Comparison of ENCODE assay signal across 8 cellular contexts in the genomic region with DNA sequence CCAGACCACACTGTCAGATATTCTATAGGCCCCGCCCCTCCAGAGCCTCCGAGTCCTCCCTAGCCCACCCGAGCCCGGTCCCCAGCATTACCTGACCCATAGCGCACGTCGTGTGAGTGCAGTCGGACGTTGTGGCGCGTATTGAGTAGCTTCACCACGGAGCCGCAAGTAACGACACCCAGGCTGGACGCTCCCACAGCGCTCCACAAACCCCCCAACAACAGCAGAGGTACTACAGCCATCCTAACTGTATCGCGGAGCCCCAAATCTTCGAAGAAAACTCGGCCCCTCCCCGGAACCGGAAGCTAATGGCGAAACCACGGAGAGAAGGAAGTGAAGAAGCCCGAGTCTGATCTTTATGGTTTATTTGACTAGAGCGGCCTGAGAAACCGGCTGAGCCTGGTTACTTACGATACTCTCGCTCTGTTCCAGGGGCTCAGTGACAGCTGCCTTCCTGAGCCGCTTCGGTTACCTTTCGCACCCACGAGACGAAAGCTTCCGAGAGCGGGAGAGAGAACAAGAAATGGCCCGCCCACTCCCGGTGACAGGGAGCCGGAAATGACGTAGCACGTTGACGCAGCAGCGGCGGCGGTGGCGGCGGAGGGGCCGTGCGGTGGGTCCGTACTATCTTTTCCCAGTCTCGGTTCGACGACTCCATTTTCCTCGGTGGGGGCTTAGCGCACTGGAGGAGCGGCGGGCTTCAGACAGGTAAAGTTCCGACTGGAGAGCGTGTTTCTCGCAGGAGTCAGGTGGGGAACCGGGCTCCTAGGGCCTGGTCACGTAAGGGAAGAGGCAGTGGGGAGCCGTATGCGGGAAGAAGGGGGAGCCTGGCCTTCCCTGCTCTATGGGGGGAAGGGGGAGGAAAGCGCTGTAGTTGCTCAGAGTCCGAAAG. TPM values are rescaled to one million over a fixed set of nuclear protein-coding genes. Genes with fewer than 3 reads are reported as not detected.
DNase-seq lines count a peak whose midpoint lies in the region; ATAC-seq and TF ChIP-seq lines count a peak whose summit lies in the region.

A gene with protein sequence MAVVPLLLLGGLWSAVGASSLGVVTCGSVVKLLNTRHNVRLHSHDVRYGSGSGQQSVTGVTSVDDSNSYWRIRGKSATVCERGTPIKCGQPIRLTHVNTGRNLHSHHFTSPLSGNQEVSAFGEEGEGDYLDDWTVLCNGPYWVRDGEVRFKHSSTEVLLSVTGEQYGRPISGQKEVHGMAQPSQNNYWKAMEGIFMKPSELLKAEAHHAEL (minus strand): TSS at position 272 of the 892 bp plus-strand sequence. CDS start 30 bp downstream, at position 242.
A gene (plus strand): TSS at position 571 of the 892 bp plus-strand sequence. CDS start 11,197 bp downstream, outside the sequence.

- intact Hi-C loops in breast epithelium (cut with DNase I; ENCODE audit: low total_unique reads), result no loop called here

- no peak for TF ChIP-seq CTCF in WERI-Rb-1 (IDR thresholded peaks at IDR 0.05; ENCODE audit: low read depth, low read length)
- TF ChIP-seq CTCF in breast epithelium (IDR thresholded peaks at IDR 0.05), result no peak

- H3K36me3 ChIP-seq in WERI-Rb-1 (peaks cover 50% of the 10 kb centered on the region), breast epithelium (no peaks in the 10 kb centered on the region)

- H3K9me3 ChIP-seq in WERI-Rb-1 (ENCODE audit: severe bottlenecking), result no peaks in the 10 kb centered on the region
- no peaks in the 10 kb centered on the region for H3K9me3 ChIP-seq in breast epithelium

- peak; percentile 90 for TF ChIP-seq POLR2A in breast epithelium (IDR thresholded peaks at IDR 0.05)

- H3K4me1 ChIP-seq in breast epithelium, result peaks cover 0 to 15% of the 10 kb centered on the region in 2 donors

- no peaks in the 10 kb centered on the region for H3K27me3 ChIP-seq in WERI-Rb-1 (ENCODE audit: insufficient read depth, low read depth, severe bottlenecking)
- no peaks in the 10 kb centered on the region for H3K27me3 ChIP-seq in breast epithelium

- H3K4me3 ChIP-seq in WERI-Rb-1 (ENCODE audit: low read depth, low read length), result peak within 1 kb of the TSS; percentile 77
- peak within 1 kb of the TSS; percentile 80 to 87 (median 86) for H3K4me3 ChIP-seq in breast epithelium

- DNase-seq in AG08395 (ENCODE audit: low spot score) (peak; percentile 95), NCI-H2227 (lab: John Stamatoyannopoulos, UW; ENCODE audit: unreplicated experiment) (peak; percentile 87), WERI-Rb-1 (peak; percentile 89), breast epithelium (ENCODE audit: low spot score in 2 of 2) (peak; percentile 85 to 91), iPS-NIHi7 (ENCODE audit: extremely low spot score) (peak; percentile 96), smooth muscle cell of the brain vasculature (ENCODE audit: low read depth, low spot score) (peak; percentile 53)

- ATAC-seq in GM18870 (IDR thresholded peaks at IDR 0.05; ENCODE audit: unreplicated experiment), result peak; percentile 64
- ATAC-seq in HG03135 (IDR thresholded peaks at IDR 0.05; ENCODE audit: unreplicated experiment), result peak; percentile 84

- H3K27ac ChIP-seq in WERI-Rb-1, result peak within 1 kb of the TSS; percentile 98
- H3K27ac ChIP-seq in breast epithelium, result peak within 1 kb of the TSS; percentile 97 to 99

RNA-seq across cellular contexts. Expression of the first gene that starts in this region (rescaled TPM):
- 10 to 100 TPM; 38.1 to 66.6 (median 54.1) TPM for total RNA-seq in breast epithelium

RNA-seq across cellular contexts. Expression of the second gene that starts in this region (rescaled TPM):
- 10 to 100 TPM; 62.6 to 69.9 (median 66.7) TPM for total RNA-seq in breast epithelium

Comparison
In these comparisons a context has a peak if more than half of its experiments do, and no peak if none do; other contexts are left out.
1. Peak in every context shown above with its lines: DNase-seq, ATAC-seq, H3K4me3 ChIP-seq and H3K27ac ChIP-seq.